In the genomic region with DNA sequence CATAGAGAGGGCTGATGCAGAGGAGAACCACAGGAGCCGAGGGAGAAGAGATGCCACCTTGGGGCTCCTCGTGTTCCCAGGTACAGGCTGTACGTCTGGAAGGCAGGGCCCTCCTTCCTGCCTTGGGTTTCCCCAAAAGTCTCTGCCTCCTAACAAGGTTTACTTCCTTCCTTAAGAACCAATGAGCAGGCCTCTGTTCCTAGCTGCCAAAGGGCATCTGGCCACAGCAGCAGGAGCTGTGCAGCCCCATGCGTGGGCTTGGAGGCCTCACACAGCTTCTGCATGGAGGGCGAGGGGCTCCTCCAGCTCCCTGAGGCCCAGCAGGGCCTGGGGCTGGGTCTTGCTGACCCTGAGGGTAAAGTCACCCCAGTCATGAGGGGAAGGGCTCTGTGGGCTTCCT, we compare ENCODE assay signal across 22 cellular contexts. TPM values are rescaled to one million over a fixed set of nuclear protein-coding genes. Genes with fewer than 3 reads are reported as not detected.
DNase-seq lines count a peak whose midpoint lies in the region; ATAC-seq, FAIRE-seq and TF ChIP-seq lines count a peak whose summit lies in the region.
"Had no signal": no experiment of that assay in that cellular context is flagged by ENCODE, and none has a peak within 500 bp of the region (broad histone marks: within the 10 kb centered on the region; RNA-seq: fewer than 3 reads in every experiment).

No MANE protein-coding gene starts in this region.

- H3K23me2 ChIP-seq in H9 (ENCODE audit: insufficient read length, low read depth, low read length, poor library complexity, severe bottlenecking): no peaks in the 10 kb centered on the region
- no peaks in the 10 kb centered on the region; the same call in 1 of the 2 replicates for H3K23me2 ChIP-seq in H1 (ENCODE audit: low read depth, low read length)

- H2BK12ac ChIP-seq in H9 (ENCODE audit: insufficient read length, low read depth, low read length) (no peak overlapping the region), H1 (ENCODE audit: low read depth, low read length) (peak overlapping the region; percentile 68; the same call in 1 of the 2 replicates), neuronal stem cell (ENCODE audit: low read length) (no peak overlapping the region)

- H3F3A ChIP-seq in PC-3 (ENCODE audit: low read length, unreplicated experiment): no peaks in the 10 kb centered on the region

- H2AFZ ChIP-seq in H9 (ENCODE audit: low read length) (no peak overlapping the region), H1 (ENCODE audit: low read length) (no peak overlapping the region), neuronal stem cell (ENCODE audit: low read length) (no peak overlapping the region), PC-3 (ENCODE audit: low read length) (no peak overlapping the region)

- H3K27me3 ChIP-seq in H9 (ENCODE audit: insufficient read depth, low read length): no peaks in the 10 kb centered on the region
- H3K27me3 ChIP-seq in H1 (replicated peaks in 1 of 4; ENCODE audit: control insufficient read depth in 3 of 4, extremely low read depth in 1 of 4, insufficient read depth in 3 of 4, low read length in 3 of 4): no peaks in the 10 kb centered on the region
- peaks cover 0 to 33% (median 0%) of the 10 kb centered on the region in 3 experiments for H3K27me3 ChIP-seq in neuronal stem cell (ENCODE audit: control insufficient read depth in 3 of 3, insufficient read depth in 3 of 3, low read depth in 1 of 3, low read length in 3 of 3)
- no peaks in the 10 kb centered on the region for H3K27me3 ChIP-seq in upper lobe of right lung
- H3K27me3 ChIP-seq in PC-3 (ENCODE audit: low read length): no peaks in the 10 kb centered on the region
- H3K27me3 ChIP-seq: BLaER1 treated with 17β-estradiol and CSF1 and Interleukin-3, amounts not matched to agents 10 nM and 100 nM had no signal

- H3K4ac ChIP-seq in H9 (ENCODE audit: low read depth, low read length) (no peak overlapping the region), H1 (replicated peaks; ENCODE audit: insufficient read length, low read depth, low read length) (no peak overlapping the region), neuronal stem cell (ENCODE audit: low read length) (no peak overlapping the region)

- no peaks in the 10 kb centered on the region for H3K27me3 Mint-ChIP-seq in H9 (ENCODE audit: low read depth)
- H3K27me3 Mint-ChIP-seq: B cell had no signal

- no peaks in the 10 kb centered on the region for H4K20me1 ChIP-seq in H9 (ENCODE audit: control insufficient read depth, insufficient read depth, insufficient read length)
- no peaks in the 10 kb centered on the region for H4K20me1 ChIP-seq in H1 (replicated peaks in 1 of 2; ENCODE audit: control insufficient read depth in 1 of 2, insufficient read depth in 2 of 2, low read length in 2 of 2)
- no peaks in the 10 kb centered on the region for H4K20me1 ChIP-seq in PC-3 (ENCODE audit: low read length)
- H4K20me1 ChIP-seq: BLaER1 treated with 17β-estradiol and CSF1 and Interleukin-3, amounts not matched to agents 10 nM and 100 nM had no signal

- TF ChIP-seq EP300 in H1 (IDR thresholded peaks at IDR 0.05; ENCODE audit: borderline replicate concordance in 1 of 2, low read depth in 2 of 2, low read length in 2 of 2): no peak

- no peak overlapping the region for H3K4me3 Mint-ChIP-seq in H9
- H3K4me3 Mint-ChIP-seq: B cell; CD4-positive, alpha-beta T cell; CD8-positive, alpha-beta T cell had no signal

- H4K5ac ChIP-seq in H9 (ENCODE audit: insufficient read length, low read depth, low read length): no peak overlapping the region
- H4K5ac ChIP-seq in H1 (ENCODE audit: insufficient read length, low read depth, low read length): no peak overlapping the region

- H2AK5ac ChIP-seq in H9 (ENCODE audit: insufficient read length, low read length): no peak overlapping the region
- H2AK5ac ChIP-seq in H1 (ENCODE audit: low read depth, low read length): no peak overlapping the region
- H2AK5ac ChIP-seq in neuronal stem cell (ENCODE audit: low read depth, low read length): peak overlapping the region; percentile 72

- TF ChIP-seq CTCF in H9 (conservative IDR thresholded peaks at IDR 0.05) (no peak), H1 (IDR thresholded peaks at IDR 0.05; ENCODE audit: control extremely low read depth in 1 of 3, insufficient read depth in 1 of 3, low read depth in 1 of 3, low read length in 3 of 3) (no peak), upper lobe of right lung (IDR thresholded peaks at IDR 0.05) (no peak), PC-3 (conservative IDR thresholded peaks at IDR 0.05; ENCODE audit: low read depth, low read length) (no peak)

- H3K4me3 ChIP-seq in H1 (ENCODE audit: extremely low read depth in 1 of 4, insufficient read depth in 2 of 4, low read depth in 3 of 4, low read length in 4 of 4) (no peak overlapping the region), neuronal stem cell (ENCODE audit: low read length in 2 of 2) (no peak overlapping the region), upper lobe of right lung (no peak overlapping the region), PC-3 (ENCODE audit: low read length) (no peak overlapping the region)
- H3K4me3 ChIP-seq: A549; BLaER1 treated with 17β-estradiol and CSF1 and Interleukin-3, amounts not matched to agents 10 nM and 100 nM had no signal

- H3K36me3 ChIP-seq in H1 (ENCODE audit: control insufficient read depth in 2 of 4, insufficient read depth in 4 of 4, low read length in 3 of 4) (no peaks in the 10 kb centered on the region), neuronal stem cell (replicated peaks in 1 of 2; ENCODE audit: control insufficient read depth in 2 of 2, insufficient read depth in 2 of 2, low read length in 2 of 2) (no peaks in the 10 kb centered on the region), upper lobe of right lung (no peaks in the 10 kb centered on the region), PC-3 (ENCODE audit: low read depth, low read length) (no peaks in the 10 kb centered on the region)
- H3K36me3 ChIP-seq: BLaER1 treated with 17β-estradiol and CSF1 and Interleukin-3, amounts not matched to agents 10 nM and 100 nM had no signal

- H3K79me1 ChIP-seq in H9 (ENCODE audit: insufficient read depth, low read depth, low read length, poor library complexity, severe bottlenecking) (no peaks in the 10 kb centered on the region), H1 (ENCODE audit: low read depth, low read length) (no peaks in the 10 kb centered on the region), neuronal stem cell (ENCODE audit: low read depth, low read length) (no peaks in the 10 kb centered on the region)

- H3K9me3 ChIP-seq in H9 (ENCODE audit: control insufficient read depth, low read depth, low read length): no peaks in the 10 kb centered on the region
- H3K9me3 ChIP-seq in H1 (ENCODE audit: insufficient read depth in 2 of 2, low read depth in 1 of 2, low read length in 1 of 2): no peaks in the 10 kb centered on the region
- H3K9me3 ChIP-seq in neuronal stem cell (replicated peaks in 1 of 2; ENCODE audit: control insufficient read depth in 2 of 2, insufficient read depth in 1 of 2, low read depth in 1 of 2, low read length in 2 of 2): no peaks in the 10 kb centered on the region
- H3K9me3 ChIP-seq in upper lobe of right lung: no peaks in the 10 kb centered on the region
- no peaks in the 10 kb centered on the region for H3K9me3 ChIP-seq in PC-3 (ENCODE audit: low read length)
- H3K9me3 ChIP-seq: BLaER1 treated with 17β-estradiol and CSF1 and Interleukin-3, amounts not matched to agents 10 nM and 100 nM; Caco-2 had no signal

- H2BK15ac ChIP-seq in H9 (ENCODE audit: low read depth, low read length) (no peak overlapping the region), H1 (ENCODE audit: low read length) (0 out of 2 replicates have a peak overlapping the region, but pooled peaks have one; percentile 46), neuronal stem cell (ENCODE audit: low read length) (no peak overlapping the region)

- H4K91ac ChIP-seq in H9 (ENCODE audit: insufficient read length, low read depth, low read length) (no peak overlapping the region), H1 (replicated peaks; ENCODE audit: insufficient read length, low read length) (no peak overlapping the region), neuronal stem cell (ENCODE audit: low read depth, low read length, poor library complexity) (no peak overlapping the region)

- no peak for DNase-seq in H9
- no peak for DNase-seq in H1 (ENCODE audit: low read depth in 1 of 2, low spot score in 2 of 2)
- no peak for DNase-seq in neuronal stem cell (ENCODE audit: low spot score)
- DNase-seq in upper lobe of right lung: no peak
- DNase-seq in PC-3: no peak
- DNase-seq in NCI-H2227 treated with DMSO at 0.1 percent for 48 hours (lab: John Stamatoyannopoulos, UW): no peak
- DNase-seq in Ammon's horn (ENCODE audit: low spot score): no peak
- DNase-seq: Caco-2; Calu3; CD4-positive, alpha-beta T cell; CD8-positive, alpha-beta T cell; DMS79 treated with DMSO at 0.1 percent for 48 hours; GF-D8 had no signal

- H2BK120ac ChIP-seq in H9 (ENCODE audit: low read depth, low read length, poor library complexity, severe bottlenecking) (no peak overlapping the region), H1 (replicated peaks; ENCODE audit: low read depth, low read length) (no peak overlapping the region), neuronal stem cell (ENCODE audit: low read depth, low read length) (no peak overlapping the region)

- no peak for TF ChIP-seq RAD21 in H1 (IDR thresholded peaks at IDR 0.05 in 1 of 2, conservative IDR thresholded peaks at IDR 0.05 in 1 of 2; ENCODE audit: low read depth in 2 of 2, low read length in 2 of 2)

- H3K27ac Mint-ChIP-seq in H9: no peak overlapping the region
- H3K27ac Mint-ChIP-seq: B cell; CD4-positive, alpha-beta T cell; CD8-positive, alpha-beta T cell had no signal

- POLR2A ChIA-PET in H1 (lab: Charles Lee; ENCODE audit: partially characterized antibody) (interaction anchor here (1.0 kb wide), 1 partner anchor 17 kb away, joined by 3 read pairs; no protein-coding TSS in a partner anchor), PC-3 (lab: Charles Lee; ENCODE audit: unreplicated experiment) (no interaction called here)

- H3K18ac ChIP-seq in H9 (ENCODE audit: insufficient read length, low read depth, low read length) (no peak overlapping the region), H1 (ENCODE audit: extremely low read depth, low read length) (no peak overlapping the region), neuronal stem cell (ENCODE audit: low read length) (peak overlapping the region; percentile 50)

- H3K9me3 Mint-ChIP-seq in H9: 0 out of 5 replicates have a peak, but pooled peaks cover 0 to 2% of the 10 kb centered on the region in 2 experiments
- H3K9me3 Mint-ChIP-seq: CD4-positive, alpha-beta T cell; CD8-positive, alpha-beta T cell had no signal

- CTCF ChIA-PET in H1 (lab: Charles Lee; ENCODE audit: partially characterized antibody) (no interaction called here), PC-3 (lab: Charles Lee) (no interaction called here)

- H3K79me2 ChIP-seq in H9 (ENCODE audit: insufficient read depth, low read length): no peaks in the 10 kb centered on the region
- H3K79me2 ChIP-seq in H1 (ENCODE audit: control insufficient read depth in 1 of 2, insufficient read depth in 2 of 2, low read length in 2 of 2): no peaks in the 10 kb centered on the region
- H3K79me2 ChIP-seq in PC-3 (ENCODE audit: low read length): no peaks in the 10 kb centered on the region

- H3K23ac ChIP-seq in H9 (ENCODE audit: insufficient read length, low read depth, low read length) (no peak overlapping the region), H1 (ENCODE audit: insufficient read length) (no peak overlapping the region), neuronal stem cell (ENCODE audit: low read depth, low read length, poor library complexity) (no peak overlapping the region)

- no peak for TF ChIP-seq POLR2A in H1 (IDR thresholded peaks at IDR 0.05; ENCODE audit: control extremely low read depth in 1 of 2, low read depth in 2 of 2, low read length in 2 of 2)

- H3K27ac ChIP-seq in H9 (ENCODE audit: insufficient read length, low read depth, low read length) (no peak overlapping the region), H1 (ENCODE audit: low read depth, low read length) (no peak overlapping the region), neuronal stem cell (replicated peaks; ENCODE audit: low read length) (no peak overlapping the region), upper lobe of right lung (no peak overlapping the region), PC-3 (ENCODE audit: low read length) (no peak overlapping the region)
- H3K27ac ChIP-seq: 22Rv1; A549; BLaER1 treated with 17β-estradiol and CSF1 and Interleukin-3, amounts not matched to agents 10 nM and 100 nM; C4-2B had no signal

- H3K14ac ChIP-seq in H9 (ENCODE audit: insufficient read depth, low read length) (peak overlapping the region; percentile 41; the same call in 1 of the 2 replicates), H1 (ENCODE audit: insufficient read length) (no peak overlapping the region), neuronal stem cell (ENCODE audit: low read length) (no peak overlapping the region)

- H2BK20ac ChIP-seq in H9 (ENCODE audit: low read depth, low read length, poor library complexity, severe bottlenecking) (no peak overlapping the region), H1 (ENCODE audit: low read length) (no peak overlapping the region)

- H3K56ac ChIP-seq in H9 (ENCODE audit: insufficient read length, low read depth, low read length) (no peak overlapping the region), H1 (replicated peaks; ENCODE audit: insufficient read length, low read depth, low read length) (no peak overlapping the region)

- WGBS in H9 (ENCODE audit: extremely low coverage, insufficient read length, low lambda C conversion rate): no CpG with 5 or more reads among the region's 5 CpGs
- WGBS in H1 (ENCODE audit: extremely low coverage in 1 of 2, insufficient coverage in 1 of 2, insufficient read length in 1 of 2, insufficient replicate concordance in 2 of 2, low coverage in 1 of 2, low lambda C conversion rate in 2 of 2, missing lambda C conversion rate in 1 of 2), 2 experiments: 92% methylated on average over 5 of the region's 5 CpGs; no CpG with 5 or more reads in 1 of the 2 experiments
- no CpG with 5 or more reads among the region's 5 CpGs for WGBS in neuronal stem cell (ENCODE audit: extremely low coverage in 2 of 2, insufficient read length in 2 of 2, insufficient replicate concordance in 1 of 2), 2 donors

- H3K4me2 ChIP-seq in H9 (ENCODE audit: insufficient read depth, insufficient read length, low read length): no peak overlapping the region
- no peak overlapping the region for H3K4me2 ChIP-seq in H1 (ENCODE audit: insufficient read depth in 1 of 2, low read depth in 2 of 2, low read length in 2 of 2)
- H3K4me2 ChIP-seq in neuronal stem cell (ENCODE audit: insufficient read depth, low read length, poor library complexity, severe bottlenecking): no peak overlapping the region
- no peak overlapping the region for H3K4me2 ChIP-seq in PC-3 (ENCODE audit: low read length)
- H3K4me2 ChIP-seq: A549; BLaER1 treated with 17β-estradiol and CSF1 and Interleukin-3, amounts not matched to agents 10 nM and 100 nM had no signal

- H3K4me1 Mint-ChIP-seq in H9: peaks cover 17 to 24% of the 10 kb centered on the region in 2 experiments
- H3K4me1 Mint-ChIP-seq: B cell had no signal

- H3K9ac ChIP-seq in H9 (ENCODE audit: extremely low read depth, insufficient read length, low read length) (no peak overlapping the region), H1 (replicated peaks in 1 of 4; ENCODE audit: extremely low read depth in 1 of 4, low read depth in 3 of 4, low read length in 3 of 4) (no peak overlapping the region), neuronal stem cell (ENCODE audit: low read depth, low read length, poor library complexity) (no peak overlapping the region), PC-3 (ENCODE audit: low read length) (no peak overlapping the region)
- H3K9ac ChIP-seq: BLaER1 treated with 17β-estradiol and CSF1 and Interleukin-3, amounts not matched to agents 10 nM and 100 nM had no signal

- H3T11ph ChIP-seq in H9 (ENCODE audit: low read length): no peak overlapping the region

- H2BK5ac ChIP-seq in H9 (ENCODE audit: insufficient read length, low read length) (no peak overlapping the region), H1 (ENCODE audit: low read depth, low read length) (peak overlapping the region; percentile 60; the same call in 1 of the 2 replicates), neuronal stem cell (ENCODE audit: low read length) (no peak overlapping the region)

- H3K9me2 ChIP-seq in PC-3 (replicated peaks; ENCODE audit: low read length): no peaks in the 10 kb centered on the region

- H4K8ac ChIP-seq in H9 (replicated peaks; ENCODE audit: insufficient read length, low read depth, low read length) (no peak overlapping the region), H1 (ENCODE audit: extremely low read depth, insufficient read depth, low read length) (no peak overlapping the region; the same call in 1 of the 2 replicates), neuronal stem cell (ENCODE audit: low read depth, low read length) (no peak overlapping the region)

- ATAC-seq in upper lobe of right lung (peak; percentile 26), PC-3 (no peak)
- ATAC-seq: A549; CD8-positive, alpha-beta T cell had no signal

- no peak for FAIRE-seq in H1 (lab: Jason Lieb, UNC)
- FAIRE-seq: A549, D721Med, G401.6, GM12891, GM19239 had no signal

- H3K4me1 ChIP-seq in H9 (ENCODE audit: insufficient read depth, low read length) (peaks cover 2% of the 10 kb centered on the region; the same call in 1 of the 2 replicates), H1 (replicated peaks in 1 of 4; ENCODE audit: control insufficient read depth in 3 of 4, insufficient read depth in 4 of 4, low read length in 3 of 4) (peaks cover 0 to 3% (median 1%) of the 10 kb centered on the region in 4 experiments; a peak in 2 of 7 replicates), neuronal stem cell (ENCODE audit: control insufficient read depth in 2 of 2, insufficient read depth in 1 of 2, low read depth in 1 of 2, low read length in 2 of 2) (peaks cover 5 to 12% of the 10 kb centered on the region in 2 donors), upper lobe of right lung (no peaks in the 10 kb centered on the region), PC-3 (ENCODE audit: insufficient read depth, low read length) (no peaks in the 10 kb centered on the region)
- H3K4me1 ChIP-seq: A549, Caco-2 had no signal

- H3K36me3 Mint-ChIP-seq in H9 (ENCODE audit: insufficient read depth in 1 of 3, low read depth in 3 of 3): no peaks in the 10 kb centered on the region
- H3K36me3 Mint-ChIP-seq: CD8-positive, alpha-beta T cell had no signal

- BruUV-seq in PC-3 (replicated peaks; lab: Mats Ljungman, UMichigan): no TSS peak

- intact Hi-C loops in upper lobe of right lung (cut with DNase I): no loop called here
- intact Hi-C loops in PC-3 (cut with micrococcal nuclease): no loop called here

RNA-seq across cellular contexts. Expression of a gene that starts 40.6 kb away (rescaled TPM):
- total RNA-seq in H9 (2021) (3.2 and 4.1 TPM in 2 replicates), upper lobe of right lung (5.8 TPM), PC-3 (2014; rRNA removed) (0.18 and 0.23 TPM in 2 replicates)
- total RNA-seq in H1 (2021; fragmentation: NEBNext Ultra II Directional; extraction: Animal tissue kit (Norgen Biotek cat#: 25700)): 9.3 and 12.3 TPM in 2 replicates
- 3.1 and 3.8 TPM in 2 replicates for polyA plus RNA-seq in H1 (2011; rRNA removed)
- polyA plus RNA-seq in H1 (2011; cell fraction: cytosol; rRNA removed): 2.3 TPM
- 10.5 TPM for polyA plus RNA-seq in H1 (2011; cell fraction: nucleus; rRNA removed)
- 5.8 to 7.8 TPM (median 6.4 TPM) in 4 replicates for polyA plus RNA-seq in H1 (2012, experiment 1 of 2)
- 4.2 TPM for polyA plus RNA-seq in H1 (2012, experiment 2 of 2)
- 15.1 TPM for polyA plus RNA-seq in H1 (2013, experiment 1 of 2)
- 14.7 TPM for polyA plus RNA-seq in H1 (2013, experiment 2 of 2)
- 5.5 TPM in 2 replicates for polyA minus RNA-seq in H1 (2011; rRNA and poly(A)+ RNA removed)
- polyA minus RNA-seq in H1 (2011; cell fraction: cytosol; rRNA and poly(A)+ RNA removed): 5.1 TPM
- 6.6 TPM for polyA minus RNA-seq in H1 (2011; cell fraction: nucleus; rRNA and poly(A)+ RNA removed)
- polyA plus RNA-seq in neuronal stem cell (2013, experiment 1 of 2): 1.5 TPM
- 1.6 TPM for polyA plus RNA-seq in neuronal stem cell (2013, experiment 2 of 2)
- total RNA-seq: Caco-2; Calu3; CD8-positive, alpha-beta T cell had no signal
